In genomic region chr5:87308024-87308423, GRCh38 we compare ENCODE assay signal across 1 cellular context.
TF ChIP-seq lines count a peak whose summit lies in the region.

No MANE protein-coding gene starts in this region.

TF ChIP-seq in GM12878, 131 proteins besides CTCF, POLR2A, EP300 and RAD21:
- TF ChIP-seq SKIL (IDR thresholded peaks at IDR 0.05; ENCODE audit: low read depth, poor library complexity, severe bottlenecking) (peak; percentile 37), POU2F2 (IDR thresholded peaks at IDR 0.05; ENCODE audit: borderline replicate concordance, low read depth, low read length) (peak; percentile 92; the same call in 1 of the 3 replicates), RUNX3 (IDR thresholded peaks at IDR 0.05; ENCODE audit: low read length) (peak; percentile 37), CUX1 (IDR thresholded peaks at IDR 0.05; ENCODE audit: insufficient replicate concordance, low read depth, low read length) (no peak)
- TF ChIP-seq, protein P1, sequence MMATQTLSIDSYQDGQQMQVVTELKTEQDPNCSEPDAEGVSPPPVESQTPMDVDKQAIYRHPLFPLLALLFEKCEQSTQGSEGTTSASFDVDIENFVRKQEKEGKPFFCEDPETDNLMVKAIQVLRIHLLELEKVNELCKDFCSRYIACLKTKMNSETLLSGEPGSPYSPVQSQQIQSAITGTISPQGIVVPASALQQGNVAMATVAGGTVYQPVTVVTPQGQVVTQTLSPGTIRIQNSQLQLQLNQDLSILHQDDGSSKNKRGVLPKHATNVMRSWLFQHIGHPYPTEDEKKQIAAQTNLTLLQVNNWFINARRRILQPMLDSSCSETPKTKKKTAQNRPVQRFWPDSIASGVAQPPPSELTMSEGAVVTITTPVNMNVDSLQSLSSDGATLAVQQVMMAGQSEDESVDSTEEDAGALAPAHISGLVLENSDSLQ (IDR thresholded peaks at IDR 0.05), result peak; percentile 26; the same call in 1 of the 2 replicates
